8 cellular contexts compared by ENCODE assay signal in genomic region chr17:37490022-37490587, GRCh38. TPM values are rescaled to one million over a fixed set of nuclear protein-coding genes. Genes with fewer than 3 reads are reported as not detected.
DNase-seq lines count a peak whose midpoint lies in the region; ATAC-seq, FAIRE-seq and TF ChIP-seq lines count a peak whose summit lies in the region.

No MANE protein-coding gene starts in this region.

- peak; percentile 74 for DNase-seq in Daoy (ENCODE audit: low read depth)
- peak; percentile 58 for DNase-seq in T-helper 22 cell (ENCODE audit: low read depth)
- peak in 1 of 2 donors; percentile 82 for DNase-seq in ascending aorta (ENCODE audit: low spot score in 2 of 2)
- DNase-seq in H54 (ENCODE audit: insufficient read length, low spot score), result no peak

- peak; percentile 45 for ATAC-seq in GM21526 (IDR thresholded peaks at IDR 0.05; ENCODE audit: low FRiP score, unreplicated experiment)

- H3K4me1 ChIP-seq in KMS-11 (ENCODE audit: low read depth, poor library complexity, severe bottlenecking), result peaks cover 21% of the 10 kb centered on the region
- peaks cover 3 to 20% of the 10 kb centered on the region in 2 donors for H3K4me1 ChIP-seq in ascending aorta
- H3K4me1 ChIP-seq in skeletal muscle satellite cell (ENCODE audit: control insufficient read depth, insufficient read depth, low read length), result peaks cover 55% of the 10 kb centered on the region

- H3K9ac ChIP-seq in KMS-11 (peak overlapping the region; percentile 38; the same call in 1 of the 2 replicates), skeletal muscle satellite cell (ENCODE audit: low read depth, low read length) (peak overlapping the region; percentile 99)

- peak overlapping the region; percentile 75 for H3K4me2 ChIP-seq in KMS-11
- peak overlapping the region; percentile 92 for H3K4me2 ChIP-seq in skeletal muscle satellite cell (ENCODE audit: low read length)

- H2AFZ ChIP-seq in KMS-11 (ENCODE audit: low read depth), result peak overlapping the region; percentile 55

- no peaks in the 10 kb centered on the region for H4K20me1 ChIP-seq in KMS-11 (ENCODE audit: insufficient read depth)

- no peak for FAIRE-seq in H54 (lab: Jason Lieb, UNC)

- TF ChIP-seq POLR2A in H54 (IDR thresholded peaks at IDR 0.05; ENCODE audit: low read depth, low read length), result no peak

- intact Hi-C loops in ascending aorta (cut with DNase I), result no loop called here

- H3K36me3 ChIP-seq in KMS-11 (ENCODE audit: insufficient read depth), result no peaks in the 10 kb centered on the region
- H3K36me3 ChIP-seq in ascending aorta, result no peaks in the 10 kb centered on the region
- peaks cover 1% of the 10 kb centered on the region for H3K36me3 ChIP-seq in skeletal muscle satellite cell (ENCODE audit: insufficient read depth, low read length)

- no peak overlapping the region for H3K27ac ChIP-seq in KMS-11
- peak overlapping the region; percentile 71 to 87 for H3K27ac ChIP-seq in ascending aorta

- H3K4me3 ChIP-seq in KMS-11 (IDR thresholded peaks at IDR 0.05; ENCODE audit: insufficient read depth, low read depth, low read length) (no peak overlapping the region), ascending aorta (peak overlapping the region; percentile 96 to 99), iPS-11a (ENCODE audit: low read depth, low read length) (peak overlapping the region; percentile 60), skeletal muscle satellite cell (ENCODE audit: low read length) (peak overlapping the region; percentile 89)

- H3K79me2 ChIP-seq in KMS-11 (ENCODE audit: insufficient read depth, low read depth), result peaks cover 17% of the 10 kb centered on the region; the same call in 1 of the 2 replicates

- H3K9me3 ChIP-seq in ascending aorta (no peaks in the 10 kb centered on the region), skeletal muscle satellite cell (replicated peaks; ENCODE audit: low read length) (no peaks in the 10 kb centered on the region)

- H3K27me3 ChIP-seq in KMS-11 (ENCODE audit: insufficient read depth, low read depth), result no peaks in the 10 kb centered on the region
- no peaks in the 10 kb centered on the region for H3K27me3 ChIP-seq in ascending aorta
- H3K27me3 ChIP-seq in skeletal muscle satellite cell (ENCODE audit: control insufficient read depth, insufficient read depth, low read length), result no peaks in the 10 kb centered on the region

- no peak for TF ChIP-seq CTCF in KMS-11 (conservative IDR thresholded peaks at IDR 0.05; ENCODE audit: low read depth, low read length)
- peak in 1 of 3 experiments; percentile 31 for TF ChIP-seq CTCF in ascending aorta (IDR thresholded peaks at IDR 0.05)

RNA-seq across cellular contexts. Expression of gene DUSP14, which starts 0.4 kb away (rescaled TPM):
- 29.8 and 30.9 TPM in 2 replicates for total RNA-seq in Daoy (2014; rRNA removed; shearing (Covaris generic))
- total RNA-seq in ascending aorta, result 4.6 TPM
- 33.7 and 42.4 TPM in 2 replicates for total RNA-seq in skeletal muscle satellite cell (2012; rRNA removed)
